1 cellular context compared by ENCODE assay signal in the genomic region with DNA sequence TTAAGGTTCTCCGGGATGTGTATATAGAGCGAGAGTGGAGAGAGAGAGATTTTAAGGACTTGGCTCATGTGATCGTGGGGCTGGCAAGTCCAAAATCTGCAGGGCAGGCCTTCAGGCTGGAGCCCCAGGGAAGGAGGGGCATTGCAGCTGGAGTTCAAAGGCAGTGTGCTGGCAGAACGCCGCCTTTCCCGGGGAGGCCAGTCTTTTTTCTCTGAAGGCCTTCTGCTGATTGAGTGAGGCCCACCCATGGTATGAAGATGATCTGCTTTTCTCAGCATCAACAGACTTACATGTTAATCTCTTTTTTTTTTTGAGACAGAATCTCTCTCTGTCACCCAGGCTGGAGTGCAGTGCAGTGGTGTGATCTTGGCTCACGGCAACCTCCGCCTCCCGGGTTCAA.
TF ChIP-seq lines count a peak whose summit lies in the region.

No MANE protein-coding gene starts in this region.

TF ChIP-seq in IMR-90, 13 proteins besides CTCF, POLR2A, EP300 and RAD21 (continued from another document):
- TF ChIP-seq FOS (IDR thresholded peaks at IDR 0.05; ENCODE audit: low read depth, low read length) (no peak), ELK1 (IDR thresholded peaks at IDR 0.05; ENCODE audit: borderline replicate concordance, low read depth, low read length) (no peak), CEBPB (IDR thresholded peaks at IDR 0.05; ENCODE audit: low read depth, low read length) (no peak), SMC3 (IDR thresholded peaks at IDR 0.05; ENCODE audit: low read depth, low read length) (no peak), RFX5 (IDR thresholded peaks at IDR 0.05; ENCODE audit: low read depth, low read length) (no peak), CHD1 (IDR thresholded peaks at IDR 0.05; ENCODE audit: low read depth, low read length) (no peak), NFE2L2 (IDR thresholded peaks at IDR 0.05; ENCODE audit: low read depth, low read length) (no peak), RCOR1 (IDR thresholded peaks at IDR 0.05; ENCODE audit: insufficient replicate concordance, low read length) (no peak), MAZ (IDR thresholded peaks at IDR 0.05; ENCODE audit: borderline replicate concordance, low read depth, low read length) (no peak), BHLHE40 (IDR thresholded peaks at IDR 0.05; ENCODE audit: low read depth, low read length) (no peak)
- TF ChIP-seq, protein P1, sequence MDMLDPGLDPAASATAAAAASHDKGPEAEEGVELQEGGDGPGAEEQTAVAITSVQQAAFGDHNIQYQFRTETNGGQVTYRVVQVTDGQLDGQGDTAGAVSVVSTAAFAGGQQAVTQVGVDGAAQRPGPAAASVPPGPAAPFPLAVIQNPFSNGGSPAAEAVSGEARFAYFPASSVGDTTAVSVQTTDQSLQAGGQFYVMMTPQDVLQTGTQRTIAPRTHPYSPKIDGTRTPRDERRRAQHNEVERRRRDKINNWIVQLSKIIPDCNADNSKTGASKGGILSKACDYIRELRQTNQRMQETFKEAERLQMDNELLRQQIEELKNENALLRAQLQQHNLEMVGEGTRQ (IDR thresholded peaks at IDR 0.05; ENCODE audit: low read depth, low read length): no peak
